20 cellular contexts compared by ENCODE assay signal in the genomic region with DNA sequence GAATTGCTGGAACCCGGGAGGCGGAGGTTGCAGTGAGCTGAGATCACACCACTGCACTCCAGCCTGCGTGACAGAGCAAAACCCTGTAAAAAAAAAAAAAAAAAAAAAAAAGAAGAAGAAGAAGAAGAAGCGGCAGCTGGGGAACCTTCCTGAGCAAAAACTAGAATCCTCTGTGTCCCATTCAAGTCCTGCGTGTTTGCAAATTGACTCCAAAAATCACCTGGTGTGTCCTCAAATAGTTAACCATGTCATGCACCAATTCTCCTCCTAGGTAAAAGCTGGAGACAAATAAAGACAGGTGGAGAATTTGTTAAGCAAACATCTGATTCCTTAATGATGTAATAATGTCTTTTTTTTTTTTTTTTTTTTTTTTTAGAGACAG. TPM values are rescaled to one million over a fixed set of nuclear protein-coding genes. Genes with fewer than 3 reads are reported as not detected.
DNase-seq lines count a peak whose midpoint lies in the region; ATAC-seq, FAIRE-seq and TF ChIP-seq lines count a peak whose summit lies in the region.
"Had no signal": no experiment of that assay in that cellular context is flagged by ENCODE, and none has a peak within 500 bp of the region (broad histone marks: within the 10 kb centered on the region; RNA-seq: fewer than 3 reads in every experiment).

No MANE protein-coding gene starts in this region.

- H3K79me2 ChIP-seq in DOHH2 (ENCODE audit: control insufficient read depth, low read length), result peaks cover 77% of the 10 kb centered on the region
- H3K79me2 ChIP-seq in GM12878 (ENCODE audit: control insufficient read depth, insufficient read depth, low read length), result peaks cover 39% of the 10 kb centered on the region

- peaks cover 87% of the 10 kb centered on the region for H3F3A ChIP-seq in DOHH2 (ENCODE audit: control insufficient read depth, insufficient read depth)

- peak overlapping the region in 9 of 11 experiments; percentile 59 to 78 (median 68); a peak in 14 of 22 replicates for H3K27ac ChIP-seq in BLaER1 treated with 17β-estradiol and CSF1 and Interleukin-3, amounts not matched to agents 10 nM and 100 nM
- H3K27ac ChIP-seq in DOHH2 (ENCODE audit: low read depth, low read length) (peak overlapping the region; percentile 100), KOPT-K1 (ENCODE audit: low read depth, low read length, poor library complexity, severe bottlenecking) (peak overlapping the region; percentile 82), GM12878 (ENCODE audit: control insufficient read depth, insufficient read depth) (peak overlapping the region; percentile 98), thyroid gland (no peak overlapping the region)
- H3K27ac ChIP-seq: adrenal gland, prostate gland, tibial nerve had no signal

- ATAC-seq in GM12878 (peak; percentile 2), HG02981 (IDR thresholded peaks at IDR 0.05; ENCODE audit: unreplicated experiment) (no peak), HG03025 (IDR thresholded peaks at IDR 0.05; ENCODE audit: low FRiP score, unreplicated experiment) (no peak)
- ATAC-seq: HepG2, T-helper 17 cell had no signal

- 0% methylated on average over 4 of the region's 5 CpGs for WGBS in GM12878 (ENCODE audit: insufficient coverage, insufficient replicate concordance, low lambda C conversion rate, missing lambda C conversion rate)
- WGBS in thyroid gland, 2 donors, result 82 to 93% methylated on average over 5 of the region's 5 CpGs

- CTCF ChIA-PET in GM12878 (lab: Yijun Ruan, JAX), result no interaction called here

- peaks cover 10% of the 10 kb centered on the region for H3K4me1 Mint-ChIP-seq in chondrocyte (ENCODE audit: low read depth)

- FAIRE-seq in GM12878 (lab: Jason Lieb, UNC), result no peak
- FAIRE-seq: HepG2 had no signal

- peak overlapping the region; percentile 19 to 74 (median 53); a peak in 16 of 22 replicates for H3K4me2 ChIP-seq in BLaER1 treated with 17β-estradiol and CSF1 and Interleukin-3, amounts not matched to agents 10 nM and 100 nM
- H3K4me2 ChIP-seq in DOHH2 (ENCODE audit: low read length), result peak overlapping the region; percentile 65
- H3K4me2 ChIP-seq in GM12878 (ENCODE audit: control insufficient read depth, insufficient read depth), result peak overlapping the region; percentile 44; the same call in 1 of the 2 replicates

- TF ChIP-seq POLR2A in GM12878 (IDR thresholded peaks at IDR 0.05; ENCODE audit: low read depth, low read length) (no peak), thyroid gland (IDR thresholded peaks at IDR 0.05) (no peak)

- peaks cover 6% of the 10 kb centered on the region for H3K36me3 Mint-ChIP-seq in chondrocyte (ENCODE audit: low read depth)

- no peaks in the 10 kb centered on the region for H3K9me2 ChIP-seq in DOHH2 (replicated peaks; ENCODE audit: control insufficient read depth, low read length)

- H2AFZ ChIP-seq in GM12878 (ENCODE audit: control insufficient read depth, low read depth, low read length), result no peak overlapping the region

- H3K4me3 ChIP-seq in BLaER1 treated with 17β-estradiol and CSF1 and Interleukin-3, amounts not matched to agents 10 nM and 100 nM, result no peak overlapping the region
- H3K4me3 ChIP-seq in DOHH2 (ENCODE audit: low read length) (peak overlapping the region; percentile 54), GM12878 (no peak overlapping the region), thyroid gland (replicated peaks in 1 of 3) (no peak overlapping the region)
- H3K4me3 ChIP-seq: adrenal gland, prostate gland, tibial nerve had no signal

- H3K27me3 Mint-ChIP-seq in chondrocyte (ENCODE audit: low read depth), result peaks cover 3% of the 10 kb centered on the region
- H3K27me3 Mint-ChIP-seq: T-helper 17 cell had no signal

- RAD21 ChIA-PET in GM12878 (lab: Charles Lee; ENCODE audit: unreplicated experiment), result no interaction called here

- peaks cover 49 to 72% (median 66%) of the 10 kb centered on the region in 10 experiments for H3K4me1 ChIP-seq in BLaER1 treated with 17β-estradiol and CSF1 and Interleukin-3, amounts not matched to agents 10 nM and 100 nM
- H3K4me1 ChIP-seq in DOHH2 (ENCODE audit: control insufficient read depth, low read length), result peaks cover 95% of the 10 kb centered on the region
- H3K4me1 ChIP-seq in GM12878 (ENCODE audit: control insufficient read depth, insufficient read depth, low read length), result peaks cover 65% of the 10 kb centered on the region
- H3K4me1 ChIP-seq in thyroid gland, result no peaks in the 10 kb centered on the region
- H3K4me1 ChIP-seq: adrenal gland, prostate gland, tibial nerve had no signal

- TF ChIP-seq EP300 in GM12878 (IDR thresholded peaks at IDR 0.05; ENCODE audit: borderline replicate concordance in 1 of 2, control insufficient read depth in 1 of 2, low read depth in 2 of 2, low read length in 2 of 2), result peak; percentile 55 to 82; a peak in 1 of 4 replicates

- H3K9me3 ChIP-seq in BLaER1 treated with 17β-estradiol and CSF1 and Interleukin-3, amounts not matched to agents 10 nM and 100 nM (replicated peaks in 1 of 11), result peaks cover 4 to 32% (median 22%) of the 10 kb centered on the region in 11 experiments; a peak in 19 of 22 replicates
- peaks cover 3% of the 10 kb centered on the region; the same call in 1 of the 2 replicates for H3K9me3 ChIP-seq in DOHH2 (ENCODE audit: control insufficient read depth, insufficient read depth, low read length)
- peaks cover 18% of the 10 kb centered on the region for H3K9me3 ChIP-seq in KOPT-K1 (ENCODE audit: insufficient read depth, low read length, poor library complexity, severe bottlenecking)
- H3K9me3 ChIP-seq in GM12878 (replicated peaks; ENCODE audit: control insufficient read depth, insufficient read depth, low read length), result peaks cover 5% of the 10 kb centered on the region
- no peaks in the 10 kb centered on the region for H3K9me3 ChIP-seq in thyroid gland
- H3K9me3 ChIP-seq: adrenal gland, prostate gland had no signal

- TF ChIP-seq RAD21 in GM12878 (IDR thresholded peaks at IDR 0.05; ENCODE audit: insufficient read depth, low read depth, low read length), result no peak

- in situ Hi-C loops in GM12878 (cut with MboI), result no loop called here

- intact Hi-C loops in GM12878 (cut with micrococcal nuclease; ENCODE audit: unreplicated experiment) (loop anchor here (1.0 to 5.0 kb wide), 4 partner anchors 8 to 98 kb away; no protein-coding TSS in a partner anchor), thyroid gland (cut with DNase I) (no loop called here)

- no TSS peak for BruUV-seq in GM12878 (replicated peaks; lab: Mats Ljungman, UMichigan)

- SMC1A ChIA-PET in GM12878 (lab: Charles Lee; ENCODE audit: uncharacterized antibody, unreplicated experiment), result no interaction called here

- peaks cover 8% of the 10 kb centered on the region for H3K9me3 Mint-ChIP-seq in chondrocyte (ENCODE audit: low read depth)

- H3K27ac Mint-ChIP-seq in chondrocyte (ENCODE audit: unreplicated experiment), result no peak overlapping the region
- H3K27ac Mint-ChIP-seq: nephron had no signal

- POLR2A ChIA-PET in GM12878 (lab: Charles Lee), result no interaction called here

- peak overlapping the region in 3 of 11 experiments; percentile 20 to 67 (median 60); a peak in 4 of 22 replicates for H3K9ac ChIP-seq in BLaER1 treated with 17β-estradiol and CSF1 and Interleukin-3, amounts not matched to agents 10 nM and 100 nM
- H3K9ac ChIP-seq in GM12878 (ENCODE audit: control insufficient read depth, insufficient read depth, low read length), result peak overlapping the region; percentile 69

- no peak overlapping the region for H3K4me3 Mint-ChIP-seq in chondrocyte (ENCODE audit: unreplicated experiment)
- H3K4me3 Mint-ChIP-seq: nephron had no signal

- no peak for TF ChIP-seq CTCF in DOHH2 (IDR thresholded peaks at IDR 0.05; ENCODE audit: low read depth, low read length, poor library complexity, severe bottlenecking)
- TF ChIP-seq CTCF in GM12878 (IDR thresholded peaks at IDR 0.05 in 2 of 3, conservative IDR thresholded peaks at IDR 0.05 in 1 of 3; ENCODE audit: control insufficient read depth in 2 of 3, extremely low read depth in 1 of 3, insufficient read depth in 1 of 3, low read depth in 3 of 3, low read length in 3 of 3), result no peak
- no peak for TF ChIP-seq CTCF in chondrocyte (IDR thresholded peaks at IDR 0.05)
- TF ChIP-seq CTCF in thyroid gland (IDR thresholded peaks at IDR 0.05), result no peak

- DNase-seq in GM12878 (ENCODE audit: low read depth, low spot score) (no peak), chondrocyte (ENCODE audit: low spot score) (no peak), thyroid gland (no peak)
- DNase-seq: effector CD4-positive, alpha-beta T cell; islet precursor cell; MM.1S; NCI-H187; NCI-H446; small intestine; T-helper 17 cell had no signal

- H3K27me3 ChIP-seq in BLaER1 treated with 17β-estradiol and CSF1 and Interleukin-3, amounts not matched to agents 10 nM and 100 nM, result no peaks in the 10 kb centered on the region
- H3K27me3 ChIP-seq in DOHH2 (ENCODE audit: control insufficient read depth, low read length) (no peaks in the 10 kb centered on the region), GM12878 (replicated peaks in 1 of 2; ENCODE audit: control insufficient read depth in 2 of 2, insufficient read depth in 2 of 2, low read length in 1 of 2) (no peaks in the 10 kb centered on the region), thyroid gland (no peaks in the 10 kb centered on the region)
- H3K27me3 ChIP-seq: adrenal gland, tibial nerve had no signal

- peaks cover 32 to 84% (median 77%) of the 10 kb centered on the region in 11 experiments for H3K36me3 ChIP-seq in BLaER1 treated with 17β-estradiol and CSF1 and Interleukin-3, amounts not matched to agents 10 nM and 100 nM
- H3K36me3 ChIP-seq in DOHH2 (ENCODE audit: control insufficient read depth, low read length) (peaks cover 86% of the 10 kb centered on the region), KOPT-K1 (ENCODE audit: insufficient read depth, low read length) (peaks cover 73% of the 10 kb centered on the region), GM12878 (ENCODE audit: control insufficient read depth in 2 of 2, insufficient read depth in 2 of 2, low read length in 1 of 2) (peaks cover 15 to 25% of the 10 kb centered on the region in 2 experiments; a peak in 3 of 4 replicates), thyroid gland (no peaks in the 10 kb centered on the region)
- H3K36me3 ChIP-seq: adrenal gland, prostate gland, tibial nerve had no signal

- peaks cover 0 to 58% (median 36%) of the 10 kb centered on the region in 11 experiments; a peak in 16 of 22 replicates for H4K20me1 ChIP-seq in BLaER1 treated with 17β-estradiol and CSF1 and Interleukin-3, amounts not matched to agents 10 nM and 100 nM
- peaks cover 15% of the 10 kb centered on the region for H4K20me1 ChIP-seq in DOHH2 (ENCODE audit: control insufficient read depth, insufficient read depth, low read depth, low read length)
- no peaks in the 10 kb centered on the region for H4K20me1 ChIP-seq in GM12878 (ENCODE audit: control insufficient read depth, insufficient read depth)

RNA-seq across cellular contexts. Expression of a gene that starts 31.9 kb away (rescaled TPM):
- 32.4 and 34.7 TPM in 2 replicates for total RNA-seq in GM12878 (2013; cell fraction: nucleolus; rRNA removed)
- total RNA-seq in GM12878 (2014; rRNA removed), result 21.7 and 32.2 TPM in 2 replicates
- total RNA-seq in GM12878 (2014; rRNA removed; fragmentation: Illumina TruSeq; extraction: Trizol), result 15.5 and 18.1 TPM in 2 replicates
- 46.6 and 46.8 TPM in 2 replicates for total RNA-seq in GM12878 (2021)
- polyA plus RNA-seq in GM12878 (2011; ENCODE audit: low read depth), result 14.8 TPM
- polyA plus RNA-seq in GM12878 (2011; rRNA removed), result 24.5 and 51.9 TPM in 2 replicates
- polyA plus RNA-seq in GM12878 (2011; cell fraction: cytosol; rRNA removed), result 54.2 and 67.8 TPM in 2 replicates
- polyA plus RNA-seq in GM12878 (2011; cell fraction: nucleus; rRNA removed), result 97.6 and 127 TPM in 2 replicates
- 42.3 and 47.5 TPM in 2 replicates for polyA plus RNA-seq in GM12878 (2012)
- polyA plus RNA-seq in GM12878 (2014; fragmentation: Illumina TruSeq; extraction: Trizol), result 8.5 and 14.3 TPM in 2 replicates
- polyA plus RNA-seq in GM12878 (2014; fragmentation: Nextera tagmentation; extraction: Ambion mirVana), result 1 to 10 TPM; 1.6 to 3.8 TPM
- polyA plus RNA-seq in GM12878 (2014; rRNA removed), result 44.6 and 48.4 TPM in 2 replicates
- polyA plus RNA-seq in GM12878 (2016; fragmentation: Nextera tagmentation; extraction: Ambion mirVana), result 10 to 100 TPM; 32.1 to 34.4 TPM
- polyA minus RNA-seq in GM12878 (2011; rRNA and poly(A)+ RNA removed), result 31.2 and 53.8 TPM in 2 replicates
- polyA minus RNA-seq in GM12878 (2011; cell fraction: cytosol; rRNA and poly(A)+ RNA removed), result 20.7 and 21.2 TPM in 2 replicates
- 17.2 and 27.9 TPM in 2 replicates for polyA minus RNA-seq in GM12878 (2011; cell fraction: nucleus; rRNA and poly(A)+ RNA removed)
- 19.6 to 29.0 TPM (median 20.2 TPM) in 3 replicates for total RNA-seq in chondrocyte
- 10 to 100 TPM; 29.7 to 56.1 (median 42.4) TPM for total RNA-seq in thyroid gland

RNA-seq across cellular contexts. Expression of a gene that starts 52.4 kb away (rescaled TPM):
- 85.1 and 89.7 TPM in 2 replicates for total RNA-seq in GM12878 (2013; cell fraction: nucleolus; rRNA removed)
- total RNA-seq in GM12878 (2014; rRNA removed) (34.0 and 44.7 TPM in 2 replicates), GM12878 (2014; rRNA removed; fragmentation: Illumina TruSeq; extraction: Trizol) (28.8 and 29.7 TPM in 2 replicates), GM12878 (2021) (61.3 and 61.8 TPM in 2 replicates), chondrocyte (not detected in 3 replicates), thyroid gland (10 to 100 TPM in 1 of 4 donors, 1 to 10 TPM in 3; 2.4 to 11.9 (median 3.0) TPM)
- polyA plus RNA-seq in GM12878 (2011; ENCODE audit: low read depth), result 30.9 TPM
- polyA plus RNA-seq in GM12878 (2011; rRNA removed) (20.4 and 31.1 TPM in 2 replicates), GM12878 (2014; fragmentation: Illumina TruSeq; extraction: Trizol) (27.5 and 30.5 TPM in 2 replicates), GM12878 (2014; fragmentation: Nextera tagmentation; extraction: Ambion mirVana) (1 to 10 TPM; 2.0 to 4.0 TPM), GM12878 (2014; rRNA removed) (41.8 and 49.0 TPM in 2 replicates), GM12878 (2016; fragmentation: Nextera tagmentation; extraction: Ambion mirVana) (10 to 100 TPM; 62.7 to 64.4 TPM)
- polyA plus RNA-seq in GM12878 (2011; cell fraction: cytosol; rRNA removed), result 41.3 and 52.8 TPM in 2 replicates
- polyA plus RNA-seq in GM12878 (2011; cell fraction: nucleus; rRNA removed), result 29.2 and 35.1 TPM in 2 replicates
- 41.7 and 45.3 TPM in 2 replicates for polyA plus RNA-seq in GM12878 (2012)
- 37.7 and 60.0 TPM in 2 replicates for polyA minus RNA-seq in GM12878 (2011; rRNA and poly(A)+ RNA removed)
- polyA minus RNA-seq in GM12878 (2011; cell fraction: cytosol; rRNA and poly(A)+ RNA removed), result 26.7 and 36.8 TPM in 2 replicates
- 20.7 and 34.7 TPM in 2 replicates for polyA minus RNA-seq in GM12878 (2011; cell fraction: nucleus; rRNA and poly(A)+ RNA removed)

Comparison
In these comparisons a context has a peak if more than half of its experiments do, and no peak if none do; other contexts are left out.
1. H3K27ac ChIP-seq: peak in BLaER1 treated with 17β-estradiol and CSF1 and Interleukin-3, amounts not matched to agents 10 nM and 100 nM (9 of 11), DOHH2 (single experiment), KOPT-K1 (single experiment) and GM12878 (single experiment); none in thyroid gland (0 of 3).
2. Peak in every context shown above with its lines, with median percentiles within 50 percentile points of each other: H3K4me2 ChIP-seq.